In the genomic region with DNA sequence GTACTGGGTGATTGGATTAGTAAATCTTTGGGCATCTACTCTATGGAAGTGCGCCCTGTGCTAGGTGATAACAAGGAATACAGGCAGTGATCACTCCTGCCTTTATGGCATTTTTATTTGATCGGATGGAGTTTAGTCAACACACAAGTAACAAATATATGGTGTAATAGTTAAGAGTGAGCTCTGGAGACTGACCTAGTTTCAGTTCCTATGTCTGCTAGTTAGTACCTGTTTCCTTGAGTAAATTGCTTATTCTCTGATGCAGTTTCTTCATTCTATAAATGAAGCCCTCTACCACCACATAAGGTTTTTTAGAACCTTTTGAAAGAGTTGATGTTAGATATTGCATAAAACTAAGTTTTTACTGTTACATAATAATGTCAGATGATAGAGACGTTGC, we compare ENCODE assay signal across 1 cellular context.
TF ChIP-seq lines count a peak whose summit lies in the region.

No MANE protein-coding gene starts in this region.

TF ChIP-seq in HepG2, 621 proteins besides CTCF, POLR2A, EP300 and RAD21 (continued from another document):
- TF ChIP-seq HNF1A (IDR thresholded peaks at IDR 0.05; ENCODE audit: low read depth) (no peak), HNF1A (CRISPR knock-in tag; IDR thresholded peaks at IDR 0.05; ENCODE audit: borderline replicate concordance) (no peak), SRSF4 (IDR thresholded peaks at IDR 0.05; ENCODE audit: low read depth, low read length, poor library complexity, severe bottlenecking) (no peak), GLI4 (CRISPR knock-in tag; IDR thresholded peaks at IDR 0.05; ENCODE audit: borderline replicate concordance) (no peak), ZMAT3 (CRISPR knock-in tag; conservative IDR thresholded peaks at IDR 0.05) (no peak)
TF ChIP-seq in HepG2: peak in this region for 0.
